ENCODE assay signal across 9 cellular contexts in the genomic region with DNA sequence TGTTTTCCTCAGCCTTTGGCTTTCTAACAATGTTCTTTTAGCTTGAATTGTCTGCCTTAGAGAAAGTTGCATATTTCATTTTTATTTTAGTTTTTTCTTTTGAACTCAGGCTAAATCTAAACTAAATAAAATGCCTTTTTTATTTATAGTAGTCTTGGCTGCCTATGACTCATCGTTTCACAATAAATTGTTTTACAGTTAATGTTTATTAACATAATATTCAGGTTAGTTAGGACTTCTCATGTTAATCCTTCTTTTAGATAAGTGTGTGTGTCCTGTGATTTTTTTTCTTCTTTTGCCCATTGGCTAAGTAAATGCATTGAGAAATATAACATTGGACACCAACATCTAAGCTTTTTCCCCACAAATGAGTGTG. TPM values are rescaled to one million over a fixed set of nuclear protein-coding genes. Genes with fewer than 3 reads are reported as not detected.
DNase-seq lines count a peak whose midpoint lies in the region; ATAC-seq and TF ChIP-seq lines count a peak whose summit lies in the region.
"Had no signal": no experiment of that assay in that cellular context is flagged by ENCODE, and none has a peak within 500 bp of the region (broad histone marks: within the 10 kb centered on the region; RNA-seq: fewer than 3 reads in every experiment).

No MANE protein-coding gene starts in this region.

- no peak overlapping the region for H2BK120ac ChIP-seq in H9 (ENCODE audit: low read depth, low read length, poor library complexity, severe bottlenecking)

- H3K27me3 Mint-ChIP-seq in H9 (ENCODE audit: low read depth), result peaks cover 1% of the 10 kb centered on the region; the same call in 1 of the 2 replicates

- no peak overlapping the region for H2AK5ac ChIP-seq in H9 (ENCODE audit: insufficient read length, low read length)

- no peak overlapping the region for H4K91ac ChIP-seq in H9 (ENCODE audit: insufficient read length, low read depth, low read length)

- no peak for TF ChIP-seq POLR2A in gastrocnemius medialis (IDR thresholded peaks at IDR 0.05)

- H2BK12ac ChIP-seq in H9 (ENCODE audit: insufficient read length, low read depth, low read length), result no peak overlapping the region

- H3K36me3 ChIP-seq in RWPE2 (ENCODE audit: low read depth) (no peaks in the 10 kb centered on the region), gastrocnemius medialis (no peaks in the 10 kb centered on the region)

- no peak overlapping the region for H3K18ac ChIP-seq in H9 (ENCODE audit: insufficient read length, low read depth, low read length)

- H3K9me3 ChIP-seq in H9 (ENCODE audit: control insufficient read depth, low read depth, low read length), result no peaks in the 10 kb centered on the region
- no peaks in the 10 kb centered on the region for H3K9me3 ChIP-seq in RWPE2 (ENCODE audit: severe bottlenecking)
- H3K9me3 ChIP-seq in gastrocnemius medialis, result no peaks in the 10 kb centered on the region

- TF ChIP-seq CTCF in H9 (conservative IDR thresholded peaks at IDR 0.05) (no peak), RWPE2 (IDR thresholded peaks at IDR 0.05; ENCODE audit: poor library complexity, severe bottlenecking) (no peak), epithelial cell of proximal tubule (conservative IDR thresholded peaks at IDR 0.05; ENCODE audit: low read depth, low read length) (no peak), gastrocnemius medialis (IDR thresholded peaks at IDR 0.05 in 4 of 5, conservative IDR thresholded peaks at IDR 0.05 in 1 of 5) (no peak)

- no peaks in the 10 kb centered on the region for H4K20me1 ChIP-seq in H9 (ENCODE audit: control insufficient read depth, insufficient read depth, insufficient read length)

- H3K27ac ChIP-seq in H9 (ENCODE audit: insufficient read length, low read depth, low read length) (no peak overlapping the region), RWPE2 (ENCODE audit: poor library complexity, severe bottlenecking) (no peak overlapping the region), gastrocnemius medialis (no peak overlapping the region)

- no peaks in the 10 kb centered on the region for H3K79me2 ChIP-seq in H9 (ENCODE audit: insufficient read depth, low read length)

- intact Hi-C loops in gastrocnemius medialis (cut with DNase I; ENCODE audit: low total_unique reads), result no loop called here

- H3K23me2 ChIP-seq in H9 (ENCODE audit: insufficient read length, low read depth, low read length, poor library complexity, severe bottlenecking), result peaks cover 8% of the 10 kb centered on the region

- WGBS in H9 (ENCODE audit: extremely low coverage, insufficient read length, low lambda C conversion rate), result no CpG with 5 or more reads among the region's 1 CpG

- H3K27me3 ChIP-seq in H9 (ENCODE audit: insufficient read depth, low read length) (no peaks in the 10 kb centered on the region), RWPE2 (ENCODE audit: insufficient read depth, poor library complexity, severe bottlenecking) (no peaks in the 10 kb centered on the region), gastrocnemius medialis (no peaks in the 10 kb centered on the region)

- DNase-seq in H9 (no peak), RWPE2 (ENCODE audit: low spot score) (no peak), epithelial cell of proximal tubule (ENCODE audit: low read depth) (no peak), gastrocnemius medialis (no peak), UCSD-AML1 (lab: John Stamatoyannopoulos, UW; ENCODE audit: unreplicated experiment) (no peak), AML-193 (lab: John Stamatoyannopoulos, UW) (no peak)
- DNase-seq: activated naive CD4-positive, alpha-beta T cell treated with Interleukin-2 at 50 U/mL for 16 hours had no signal

- no peak overlapping the region for H3K27ac Mint-ChIP-seq in H9

- H3K4ac ChIP-seq in H9 (ENCODE audit: low read depth, low read length), result no peak overlapping the region

- no peaks in the 10 kb centered on the region for H3K4me1 Mint-ChIP-seq in H9

- ATAC-seq in RWPE2 (ENCODE audit: low read depth), result no peak
- no peak for ATAC-seq in gastrocnemius medialis
- no peak for ATAC-seq in HG02840 (IDR thresholded peaks at IDR 0.05; ENCODE audit: low FRiP score, unreplicated experiment)
- no peak for ATAC-seq in HG03045 (IDR thresholded peaks at IDR 0.05; ENCODE audit: unreplicated experiment)

- peak overlapping the region; percentile 74 for H3K4me2 ChIP-seq in H9 (ENCODE audit: insufficient read depth, insufficient read length, low read length)

- H3K56ac ChIP-seq in H9 (ENCODE audit: insufficient read length, low read depth, low read length), result no peak overlapping the region

- no peak overlapping the region for H3T11ph ChIP-seq in H9 (ENCODE audit: low read length)

- H2BK5ac ChIP-seq in H9 (ENCODE audit: insufficient read length, low read length), result no peak overlapping the region

- peaks cover 37 to 38% of the 10 kb centered on the region in 2 experiments for H3K9me3 Mint-ChIP-seq in H9

- H2BK20ac ChIP-seq in H9 (ENCODE audit: low read depth, low read length, poor library complexity, severe bottlenecking), result no peak overlapping the region

- H3K36me3 Mint-ChIP-seq in H9 (ENCODE audit: insufficient read depth in 1 of 3, low read depth in 3 of 3), result peaks cover 0 to 9% (median 6%) of the 10 kb centered on the region in 3 experiments; a peak in 4 of 7 replicates

- H3K79me1 ChIP-seq in H9 (ENCODE audit: insufficient read depth, low read depth, low read length, poor library complexity, severe bottlenecking), result peaks cover 3% of the 10 kb centered on the region

- no peak overlapping the region for H3K9ac ChIP-seq in H9 (ENCODE audit: extremely low read depth, insufficient read length, low read length)

- H3K4me1 ChIP-seq in H9 (ENCODE audit: insufficient read depth, low read length) (no peaks in the 10 kb centered on the region), RWPE2 (ENCODE audit: insufficient read depth, poor library complexity, severe bottlenecking) (peaks cover 20% of the 10 kb centered on the region), gastrocnemius medialis (peaks cover 6 to 7% of the 10 kb centered on the region in 2 donors)

- no peak overlapping the region for H3K23ac ChIP-seq in H9 (ENCODE audit: insufficient read length, low read depth, low read length)

- no peak overlapping the region for H4K5ac ChIP-seq in H9 (ENCODE audit: insufficient read length, low read depth, low read length)

- peak overlapping the region; percentile 93 to 97 for H3K4me3 Mint-ChIP-seq in H9

- H2BK15ac ChIP-seq in H9 (ENCODE audit: low read depth, low read length), result no peak overlapping the region

- in situ Hi-C loops in gastrocnemius medialis (cut with MboI; ENCODE audit: low sequenced_read_pairs in 4 of 4), result no loop called here

- no peak overlapping the region for H2AFZ ChIP-seq in H9 (ENCODE audit: low read length)

- H4K8ac ChIP-seq in H9 (replicated peaks; ENCODE audit: insufficient read length, low read depth, low read length), result no peak overlapping the region

- H3K4me3 ChIP-seq in RWPE2 (ENCODE audit: severe bottlenecking) (peak overlapping the region; percentile 84), epithelial cell of proximal tubule (ENCODE audit: low read depth, low read length) (peak overlapping the region; percentile 81), gastrocnemius medialis (peak overlapping the region in 3 of 4 donors; percentile 72 to 86 (median 74))

- H3K14ac ChIP-seq in H9 (ENCODE audit: insufficient read depth, low read length), result no peak overlapping the region

RNA-seq across cellular contexts. Expression of a gene that starts 1.6 kb away (rescaled TPM):
- 4.6 and 5.1 TPM in 2 replicates for total RNA-seq in H9 (2021)
- 7.0 and 16.3 TPM in 2 replicates for total RNA-seq in epithelial cell of proximal tubule
- 1 to 10 TPM; 1.1 to 3.1 (median 2.7) TPM for total RNA-seq in gastrocnemius medialis
